In genomic region chr6:107690546-107690863, GRCh38 we compare ENCODE assay signal across 1 cellular context.
TF ChIP-seq lines count a peak whose summit lies in the region.

No MANE protein-coding gene starts in this region.

TF ChIP-seq in neural cell, 6 proteins besides CTCF, POLR2A, EP300 and RAD21 (continued from another document):
- TF ChIP-seq REST (IDR thresholded peaks at IDR 0.05; ENCODE audit: borderline replicate concordance) = no peak
- no peak for TF ChIP-seq SMC3 (conservative IDR thresholded peaks at IDR 0.05; ENCODE audit: poor library complexity)
